Comparison of ENCODE assay signal across 1 cellular context in the genomic region with DNA sequence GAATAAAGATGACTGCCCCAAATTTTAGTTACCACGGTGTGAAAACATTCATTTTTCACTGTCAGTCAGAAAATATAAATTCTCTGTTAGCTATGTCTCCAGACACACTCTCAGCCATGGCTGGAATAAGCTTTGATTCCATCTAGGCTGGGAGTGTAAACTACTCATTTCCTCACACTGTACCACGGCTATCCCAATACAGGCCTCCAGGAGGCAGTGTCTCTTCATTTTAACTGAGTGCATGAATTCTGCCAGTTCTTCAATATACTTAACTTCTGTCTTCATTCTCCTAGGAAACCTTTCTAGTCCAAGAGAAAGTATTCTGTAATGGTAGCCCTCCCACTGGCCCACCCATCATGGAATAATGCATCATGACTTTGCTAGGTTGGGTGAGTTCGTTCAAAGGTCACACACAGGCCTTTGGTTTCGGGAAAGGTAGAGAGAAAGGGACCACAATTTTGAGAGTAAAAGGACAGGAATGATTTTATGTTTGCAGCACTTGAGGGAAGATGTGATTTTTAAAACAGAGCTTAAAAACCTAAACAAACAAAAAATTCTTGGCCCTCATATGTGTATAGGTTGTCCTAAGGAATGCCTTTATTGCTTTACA.
TF ChIP-seq lines count a peak whose summit lies in the region.

No MANE protein-coding gene starts in this region.

TF ChIP-seq in H1, 55 proteins besides CTCF, POLR2A, EP300 and RAD21 (continued from another document):
- TF ChIP-seq, protein P1, sequence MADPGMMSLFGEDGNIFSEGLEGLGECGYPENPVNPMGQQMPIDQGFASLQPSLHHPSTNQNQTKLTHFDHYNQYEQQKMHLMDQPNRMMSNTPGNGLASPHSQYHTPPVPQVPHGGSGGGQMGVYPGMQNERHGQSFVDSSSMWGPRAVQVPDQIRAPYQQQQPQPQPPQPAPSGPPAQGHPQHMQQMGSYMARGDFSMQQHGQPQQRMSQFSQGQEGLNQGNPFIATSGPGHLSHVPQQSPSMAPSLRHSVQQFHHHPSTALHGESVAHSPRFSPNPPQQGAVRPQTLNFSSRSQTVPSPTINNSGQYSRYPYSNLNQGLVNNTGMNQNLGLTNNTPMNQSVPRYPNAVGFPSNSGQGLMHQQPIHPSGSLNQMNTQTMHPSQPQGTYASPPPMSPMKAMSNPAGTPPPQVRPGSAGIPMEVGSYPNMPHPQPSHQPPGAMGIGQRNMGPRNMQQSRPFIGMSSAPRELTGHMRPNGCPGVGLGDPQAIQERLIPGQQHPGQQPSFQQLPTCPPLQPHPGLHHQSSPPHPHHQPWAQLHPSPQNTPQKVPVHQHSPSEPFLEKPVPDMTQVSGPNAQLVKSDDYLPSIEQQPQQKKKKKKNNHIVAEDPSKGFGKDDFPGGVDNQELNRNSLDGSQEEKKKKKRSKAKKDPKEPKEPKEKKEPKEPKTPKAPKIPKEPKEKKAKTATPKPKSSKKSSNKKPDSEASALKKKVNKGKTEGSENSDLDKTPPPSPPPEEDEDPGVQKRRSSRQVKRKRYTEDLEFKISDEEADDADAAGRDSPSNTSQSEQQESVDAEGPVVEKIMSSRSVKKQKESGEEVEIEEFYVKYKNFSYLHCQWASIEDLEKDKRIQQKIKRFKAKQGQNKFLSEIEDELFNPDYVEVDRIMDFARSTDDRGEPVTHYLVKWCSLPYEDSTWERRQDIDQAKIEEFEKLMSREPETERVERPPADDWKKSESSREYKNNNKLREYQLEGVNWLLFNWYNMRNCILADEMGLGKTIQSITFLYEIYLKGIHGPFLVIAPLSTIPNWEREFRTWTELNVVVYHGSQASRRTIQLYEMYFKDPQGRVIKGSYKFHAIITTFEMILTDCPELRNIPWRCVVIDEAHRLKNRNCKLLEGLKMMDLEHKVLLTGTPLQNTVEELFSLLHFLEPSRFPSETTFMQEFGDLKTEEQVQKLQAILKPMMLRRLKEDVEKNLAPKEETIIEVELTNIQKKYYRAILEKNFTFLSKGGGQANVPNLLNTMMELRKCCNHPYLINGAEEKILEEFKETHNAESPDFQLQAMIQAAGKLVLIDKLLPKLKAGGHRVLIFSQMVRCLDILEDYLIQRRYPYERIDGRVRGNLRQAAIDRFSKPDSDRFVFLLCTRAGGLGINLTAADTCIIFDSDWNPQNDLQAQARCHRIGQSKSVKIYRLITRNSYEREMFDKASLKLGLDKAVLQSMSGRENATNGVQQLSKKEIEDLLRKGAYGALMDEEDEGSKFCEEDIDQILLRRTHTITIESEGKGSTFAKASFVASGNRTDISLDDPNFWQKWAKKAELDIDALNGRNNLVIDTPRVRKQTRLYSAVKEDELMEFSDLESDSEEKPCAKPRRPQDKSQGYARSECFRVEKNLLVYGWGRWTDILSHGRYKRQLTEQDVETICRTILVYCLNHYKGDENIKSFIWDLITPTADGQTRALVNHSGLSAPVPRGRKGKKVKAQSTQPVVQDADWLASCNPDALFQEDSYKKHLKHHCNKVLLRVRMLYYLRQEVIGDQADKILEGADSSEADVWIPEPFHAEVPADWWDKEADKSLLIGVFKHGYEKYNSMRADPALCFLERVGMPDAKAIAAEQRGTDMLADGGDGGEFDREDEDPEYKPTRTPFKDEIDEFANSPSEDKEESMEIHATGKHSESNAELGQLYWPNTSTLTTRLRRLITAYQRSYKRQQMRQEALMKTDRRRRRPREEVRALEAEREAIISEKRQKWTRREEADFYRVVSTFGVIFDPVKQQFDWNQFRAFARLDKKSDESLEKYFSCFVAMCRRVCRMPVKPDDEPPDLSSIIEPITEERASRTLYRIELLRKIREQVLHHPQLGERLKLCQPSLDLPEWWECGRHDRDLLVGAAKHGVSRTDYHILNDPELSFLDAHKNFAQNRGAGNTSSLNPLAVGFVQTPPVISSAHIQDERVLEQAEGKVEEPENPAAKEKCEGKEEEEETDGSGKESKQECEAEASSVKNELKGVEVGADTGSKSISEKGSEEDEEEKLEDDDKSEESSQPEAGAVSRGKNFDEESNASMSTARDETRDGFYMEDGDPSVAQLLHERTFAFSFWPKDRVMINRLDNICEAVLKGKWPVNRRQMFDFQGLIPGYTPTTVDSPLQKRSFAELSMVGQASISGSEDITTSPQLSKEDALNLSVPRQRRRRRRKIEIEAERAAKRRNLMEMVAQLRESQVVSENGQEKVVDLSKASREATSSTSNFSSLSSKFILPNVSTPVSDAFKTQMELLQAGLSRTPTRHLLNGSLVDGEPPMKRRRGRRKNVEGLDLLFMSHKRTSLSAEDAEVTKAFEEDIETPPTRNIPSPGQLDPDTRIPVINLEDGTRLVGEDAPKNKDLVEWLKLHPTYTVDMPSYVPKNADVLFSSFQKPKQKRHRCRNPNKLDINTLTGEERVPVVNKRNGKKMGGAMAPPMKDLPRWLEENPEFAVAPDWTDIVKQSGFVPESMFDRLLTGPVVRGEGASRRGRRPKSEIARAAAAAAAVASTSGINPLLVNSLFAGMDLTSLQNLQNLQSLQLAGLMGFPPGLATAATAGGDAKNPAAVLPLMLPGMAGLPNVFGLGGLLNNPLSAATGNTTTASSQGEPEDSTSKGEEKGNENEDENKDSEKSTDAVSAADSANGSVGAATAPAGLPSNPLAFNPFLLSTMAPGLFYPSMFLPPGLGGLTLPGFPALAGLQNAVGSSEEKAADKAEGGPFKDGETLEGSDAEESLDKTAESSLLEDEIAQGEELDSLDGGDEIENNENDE (IDR thresholded peaks at IDR 0.05; ENCODE audit: insufficient replicate concordance, low read length) = no peak
- TF ChIP-seq HDAC6 (IDR thresholded peaks at IDR 0.05; ENCODE audit: low read depth, low read length) (no peak), EZH2 (IDR thresholded peaks at IDR 0.05; ENCODE audit: low read depth, low read length, severe bottlenecking) (no peak), POLR2AphosphoS5 (IDR thresholded peaks at IDR 0.05; ENCODE audit: low read depth, low read length) (no peak), SIN3A (conservative IDR thresholded peaks at IDR 0.05 in 1 of 2, IDR thresholded peaks at IDR 0.05 in 1 of 2; ENCODE audit: low read depth in 1 of 2, low read length in 2 of 2) (no peak), YY1 (IDR thresholded peaks at IDR 0.05; ENCODE audit: low read depth, low read length) (no peak), NANOG (IDR thresholded peaks at IDR 0.05; ENCODE audit: insufficient read depth, low read depth, low read length, poor library complexity, severe bottlenecking) (no peak)
- TF ChIP-seq, protein P2, sequence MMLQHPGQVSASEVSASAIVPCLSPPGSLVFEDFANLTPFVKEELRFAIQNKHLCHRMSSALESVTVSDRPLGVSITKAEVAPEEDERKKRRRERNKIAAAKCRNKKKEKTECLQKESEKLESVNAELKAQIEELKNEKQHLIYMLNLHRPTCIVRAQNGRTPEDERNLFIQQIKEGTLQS (IDR thresholded peaks at IDR 0.05; ENCODE audit: insufficient read depth, low read depth, low read length) = no peak
TF ChIP-seq in H1: peak in this region for 0.
